In the genomic region with DNA sequence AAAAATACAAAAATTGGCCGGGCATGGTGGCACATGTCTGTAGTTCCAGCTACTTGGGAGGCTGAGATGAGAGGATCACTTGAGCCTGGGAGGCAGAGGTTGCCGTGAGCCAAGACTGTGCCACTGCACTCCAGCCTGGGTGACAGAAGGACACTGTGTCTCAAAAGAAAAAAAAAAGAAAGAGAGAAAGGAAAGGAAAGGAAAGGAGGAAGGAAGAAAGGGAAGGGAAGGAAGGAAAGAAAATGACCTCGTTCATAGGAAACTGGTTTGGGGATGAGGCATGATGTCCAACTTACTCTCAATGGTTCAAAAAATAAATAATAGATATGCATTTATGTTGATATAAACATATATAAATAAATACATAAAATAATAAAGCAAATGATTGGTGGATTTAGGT, we compare ENCODE assay signal across 13 cellular contexts. TPM values are rescaled to one million over a fixed set of nuclear protein-coding genes. Genes with fewer than 3 reads are reported as not detected.
DNase-seq lines count a peak whose midpoint lies in the region; FAIRE-seq and TF ChIP-seq lines count a peak whose summit lies in the region.
"Had no signal": no experiment of that assay in that cellular context is flagged by ENCODE, and none has a peak within 500 bp of the region (broad histone marks: within the 10 kb centered on the region; RNA-seq: fewer than 3 reads in every experiment).

No MANE protein-coding gene starts in this region.

- no peak for TF ChIP-seq CTCF in OCI-LY3 (IDR thresholded peaks at IDR 0.05; ENCODE audit: low read depth, low read length)
- no peak for TF ChIP-seq CTCF in glutamatergic neuron (IDR thresholded peaks at IDR 0.05; ENCODE audit: partially characterized antibody, unreplicated experiment)
- TF ChIP-seq CTCF in thyroid gland (IDR thresholded peaks at IDR 0.05): no peak

- no peak overlapping the region for H3K4me3 Mint-ChIP-seq in glutamatergic neuron (ENCODE audit: unreplicated experiment)
- H3K4me3 Mint-ChIP-seq: CD4-positive, CD25-positive, alpha-beta regulatory T cell had no signal

- TF ChIP-seq POLR2A in thyroid gland (IDR thresholded peaks at IDR 0.05) (no peak), H54 (IDR thresholded peaks at IDR 0.05; ENCODE audit: low read depth, low read length) (no peak)

- no peaks in the 10 kb centered on the region for H3K36me3 ChIP-seq in BLaER1 treated with 17β-estradiol and CSF1 and Interleukin-3, amounts not matched to agents 10 nM and 100 nM
- H3K36me3 ChIP-seq in OCI-LY3 (replicated peaks; ENCODE audit: low read depth, low read length) (no peaks in the 10 kb centered on the region), thyroid gland (no peaks in the 10 kb centered on the region)

- H3K4me3 ChIP-seq in BLaER1 treated with 17β-estradiol and CSF1 and Interleukin-3, amounts not matched to agents 10 nM and 100 nM: no peak overlapping the region
- peak overlapping the region; percentile 45; the same call in 1 of the 2 replicates for H3K4me3 ChIP-seq in OCI-LY3 (ENCODE audit: low read length)
- H3K4me3 ChIP-seq in thyroid gland (replicated peaks in 1 of 3): no peak overlapping the region

- H3K9me3 Mint-ChIP-seq in glutamatergic neuron (ENCODE audit: unreplicated experiment): no peaks in the 10 kb centered on the region
- H3K9me3 Mint-ChIP-seq: CD4-positive, CD25-positive, alpha-beta regulatory T cell had no signal

- H3K4me1 ChIP-seq in BLaER1 treated with 17β-estradiol and CSF1 and Interleukin-3, amounts not matched to agents 10 nM and 100 nM: peaks cover 11 to 39% (median 35%) of the 10 kb centered on the region in 10 experiments; a peak in 19 of 20 replicates
- peaks cover 33% of the 10 kb centered on the region for H3K4me1 ChIP-seq in OCI-LY3 (ENCODE audit: low read length)
- H3K4me1 ChIP-seq in thyroid gland: peaks cover 24 to 33% of the 10 kb centered on the region in 2 donors

- H2AFZ ChIP-seq in OCI-LY3 (ENCODE audit: low read depth, low read length): no peak overlapping the region

- 85 to 91% methylated on average over 3 of the region's 3 CpGs for WGBS in thyroid gland, 2 donors

- intact Hi-C loops in thyroid gland (cut with DNase I): no loop called here

- no peaks in the 10 kb centered on the region for H3K27me3 ChIP-seq in BLaER1 treated with 17β-estradiol and CSF1 and Interleukin-3, amounts not matched to agents 10 nM and 100 nM
- H3K27me3 ChIP-seq in OCI-LY3 (ENCODE audit: low read depth, low read length) (peaks cover 40% of the 10 kb centered on the region), thyroid gland (no peaks in the 10 kb centered on the region)

- peak overlapping the region in 8 of 11 experiments; percentile 2 to 47 (median 26); a peak in 13 of 22 replicates for H3K4me2 ChIP-seq in BLaER1 treated with 17β-estradiol and CSF1 and Interleukin-3, amounts not matched to agents 10 nM and 100 nM
- H3K4me2 ChIP-seq in OCI-LY3 (ENCODE audit: low read length): peak overlapping the region; percentile 75

- FAIRE-seq in H54 (lab: Jason Lieb, UNC): no peak
- FAIRE-seq: HepG2, HTR-8/SVneo had no signal

- DNase-seq in glutamatergic neuron: no peak
- DNase-seq in thyroid gland: no peak
- DNase-seq in NCI-H2227 (lab: John Stamatoyannopoulos, UW; ENCODE audit: unreplicated experiment): no peak
- DNase-seq in stimulated activated CD4-positive, alpha-beta T cell treated with anti-CD3 and anti-CD28 coated beads, Interleukin-1b, Interleukin-23, amount 100 ng/mL, for 48 hours: no peak
- DNase-seq in H54 (ENCODE audit: insufficient read length, low spot score): no peak
- DNase-seq: GF-D8, GOT3, HCEC 1CT had no signal

- H3K27me3 Mint-ChIP-seq in glutamatergic neuron (ENCODE audit: unreplicated experiment): peaks cover 1% of the 10 kb centered on the region

- no peaks in the 10 kb centered on the region for H3K9me3 ChIP-seq in BLaER1 treated with 17β-estradiol and CSF1 and Interleukin-3, amounts not matched to agents 10 nM and 100 nM (replicated peaks in 1 of 11)
- H3K9me3 ChIP-seq in OCI-LY3 (ENCODE audit: insufficient read depth, low read length) (no peaks in the 10 kb centered on the region), thyroid gland (no peaks in the 10 kb centered on the region)

- no peak overlapping the region for H3K9ac ChIP-seq in BLaER1 treated with 17β-estradiol and CSF1 and Interleukin-3, amounts not matched to agents 10 nM and 100 nM
- no peak overlapping the region for H3K9ac ChIP-seq in OCI-LY3 (ENCODE audit: low read length)

- H3K79me2 ChIP-seq in OCI-LY3 (ENCODE audit: low read length): no peaks in the 10 kb centered on the region

- H4K20me1 ChIP-seq in BLaER1 treated with 17β-estradiol and CSF1 and Interleukin-3, amounts not matched to agents 10 nM and 100 nM: no peaks in the 10 kb centered on the region
- peaks cover 2% of the 10 kb centered on the region; the same call in 1 of the 2 replicates for H4K20me1 ChIP-seq in OCI-LY3 (ENCODE audit: insufficient read depth, low read length)

- H3K4me1 Mint-ChIP-seq in glutamatergic neuron (ENCODE audit: low read depth, unreplicated experiment): peaks cover 6% of the 10 kb centered on the region

- H3K36me3 Mint-ChIP-seq in glutamatergic neuron (ENCODE audit: unreplicated experiment): no peaks in the 10 kb centered on the region
- H3K36me3 Mint-ChIP-seq: CD4-positive, CD25-positive, alpha-beta regulatory T cell had no signal

- H3K27ac ChIP-seq in BLaER1 treated with 17β-estradiol and CSF1 and Interleukin-3, amounts not matched to agents 10 nM and 100 nM: no peak overlapping the region
- no peak overlapping the region for H3K27ac ChIP-seq in OCI-LY3 (ENCODE audit: low read length)
- H3K27ac ChIP-seq in thyroid gland: peak overlapping the region in 2 of 3 donors; percentile 32 to 43

- peak overlapping the region; percentile 17 for H3K27ac Mint-ChIP-seq in glutamatergic neuron (ENCODE audit: unreplicated experiment)
- H3K27ac Mint-ChIP-seq: CD4-positive, CD25-positive, alpha-beta regulatory T cell had no signal

RNA-seq across cellular contexts. Expression of a gene that starts 6.8 kb away (rescaled TPM):
- 0.69 TPM for total RNA-seq in glutamatergic neuron (ENCODE audit: unreplicated experiment)
- 1 to 10 TPM; 2.7 to 8.7 (median 4.2) TPM for total RNA-seq in thyroid gland

RNA-seq across cellular contexts. Expression of a gene that starts 31.9 kb away (rescaled TPM):
- total RNA-seq in glutamatergic neuron (ENCODE audit: unreplicated experiment) (233 TPM), thyroid gland (100 to 1,000 TPM; 504 to 681 (median 560) TPM)

Comparison
In these comparisons a context has a peak if more than half of its experiments do, and no peak if none do; other contexts are left out.
1. H3K27ac ChIP-seq: peak in thyroid gland (2 of 3); none in BLaER1 treated with 17β-estradiol and CSF1 and Interleukin-3, amounts not matched to agents 10 nM and 100 nM (0 of 11) and OCI-LY3 (single experiment).